1 cellular context compared by ENCODE assay signal in the genomic region with DNA sequence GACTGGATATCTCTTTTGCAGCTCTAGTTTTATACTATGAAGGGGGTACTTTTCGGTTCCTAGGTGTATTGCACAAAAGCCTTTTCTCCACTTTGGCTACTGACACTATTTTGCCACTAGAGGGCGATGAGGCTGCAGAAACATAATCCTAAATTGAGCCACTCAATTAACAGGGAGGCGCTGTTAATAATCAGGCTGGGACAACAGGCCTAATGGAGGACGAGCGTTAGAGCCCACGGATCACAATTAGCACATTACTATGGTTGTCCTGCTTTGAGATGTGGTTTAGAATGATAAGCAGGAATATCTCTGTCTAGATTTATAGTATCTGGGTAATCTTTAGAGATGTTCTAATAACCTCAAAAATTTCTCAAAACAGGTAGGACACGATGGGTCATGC.
TF ChIP-seq lines count a peak whose summit lies in the region.

No MANE protein-coding gene starts in this region.

TF ChIP-seq in K562, 482 proteins besides CTCF, POLR2A, EP300 and RAD21 (continued from another document):
- TF ChIP-seq, protein P1, sequence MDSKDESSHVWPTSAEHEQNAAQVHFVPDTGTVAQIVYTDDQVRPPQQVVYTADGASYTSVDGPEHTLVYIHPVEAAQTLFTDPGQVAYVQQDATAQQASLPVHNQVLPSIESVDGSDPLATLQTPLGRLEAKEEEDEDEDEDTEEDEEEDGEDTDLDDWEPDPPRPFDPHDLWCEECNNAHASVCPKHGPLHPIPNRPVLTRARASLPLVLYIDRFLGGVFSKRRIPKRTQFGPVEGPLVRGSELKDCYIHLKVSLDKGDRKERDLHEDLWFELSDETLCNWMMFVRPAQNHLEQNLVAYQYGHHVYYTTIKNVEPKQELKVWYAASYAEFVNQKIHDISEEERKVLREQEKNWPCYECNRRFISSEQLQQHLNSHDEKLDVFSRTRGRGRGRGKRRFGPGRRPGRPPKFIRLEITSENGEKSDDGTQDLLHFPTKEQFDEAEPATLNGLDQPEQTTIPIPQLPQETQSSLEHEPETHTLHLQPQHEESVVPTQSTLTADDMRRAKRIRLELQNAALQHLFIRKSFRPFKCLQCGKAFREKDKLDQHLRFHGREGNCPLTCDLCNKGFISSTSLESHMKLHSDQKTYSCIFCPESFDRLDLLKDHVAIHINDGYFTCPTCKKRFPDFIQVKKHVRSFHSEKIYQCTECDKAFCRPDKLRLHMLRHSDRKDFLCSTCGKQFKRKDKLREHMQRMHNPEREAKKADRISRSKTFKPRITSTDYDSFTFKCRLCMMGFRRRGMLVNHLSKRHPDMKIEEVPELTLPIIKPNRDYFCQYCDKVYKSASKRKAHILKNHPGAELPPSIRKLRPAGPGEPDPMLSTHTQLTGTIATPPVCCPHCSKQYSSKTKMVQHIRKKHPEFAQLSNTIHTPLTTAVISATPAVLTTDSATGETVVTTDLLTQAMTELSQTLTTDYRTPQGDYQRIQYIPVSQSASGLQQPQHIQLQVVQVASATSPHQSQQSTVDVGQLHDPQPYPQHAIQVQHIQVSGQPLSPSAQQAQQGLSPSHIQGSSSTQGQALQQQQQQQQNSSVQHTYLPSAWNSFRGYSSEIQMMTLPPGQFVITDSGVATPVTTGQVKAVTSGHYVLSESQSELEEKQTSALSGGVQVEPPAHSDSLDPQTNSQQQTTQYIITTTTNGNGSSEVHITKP (IDR thresholded peaks at IDR 0.05; ENCODE audit: partially characterized antibody), result no peak
- peak; percentile 59 for TF ChIP-seq SMC3 (conservative IDR thresholded peaks at IDR 0.05; ENCODE audit: insufficient read depth, low read depth, low read length)
- TF ChIP-seq DACH1 (IDR thresholded peaks at IDR 0.05; ENCODE audit: partially characterized antibody), result peak; percentile 82
- peak; percentile 77 for TF ChIP-seq CEBPB (tag; IDR thresholded peaks at IDR 0.05)
- no peak for TF ChIP-seq CEBPG (CRISPR knock-in tag; IDR thresholded peaks at IDR 0.05)
- peak in 1 of 2 experiments; percentile 64; a peak in 3 of 4 replicates for TF ChIP-seq CEBPG (tag; conservative IDR thresholded peaks at IDR 0.05 in 1 of 2, IDR thresholded peaks at IDR 0.05 in 1 of 2)
- TF ChIP-seq SETDB1 (IDR thresholded peaks at IDR 0.05; ENCODE audit: low read length), result no peak
- TF ChIP-seq, protein P2, sequence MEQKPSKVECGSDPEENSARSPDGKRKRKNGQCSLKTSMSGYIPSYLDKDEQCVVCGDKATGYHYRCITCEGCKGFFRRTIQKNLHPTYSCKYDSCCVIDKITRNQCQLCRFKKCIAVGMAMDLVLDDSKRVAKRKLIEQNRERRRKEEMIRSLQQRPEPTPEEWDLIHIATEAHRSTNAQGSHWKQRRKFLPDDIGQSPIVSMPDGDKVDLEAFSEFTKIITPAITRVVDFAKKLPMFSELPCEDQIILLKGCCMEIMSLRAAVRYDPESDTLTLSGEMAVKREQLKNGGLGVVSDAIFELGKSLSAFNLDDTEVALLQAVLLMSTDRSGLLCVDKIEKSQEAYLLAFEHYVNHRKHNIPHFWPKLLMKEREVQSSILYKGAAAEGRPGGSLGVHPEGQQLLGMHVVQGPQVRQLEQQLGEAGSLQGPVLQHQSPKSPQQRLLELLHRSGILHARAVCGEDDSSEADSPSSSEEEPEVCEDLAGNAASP (IDR thresholded peaks at IDR 0.05), result no peak
- TF ChIP-seq SLC30A9 (CRISPR knock-in tag; IDR thresholded peaks at IDR 0.05), result no peak
- no peak for TF ChIP-seq TAF15 (IDR thresholded peaks at IDR 0.05; ENCODE audit: low read depth, low read length)
- no peak for TF ChIP-seq MAFG (tag; conservative IDR thresholded peaks at IDR 0.05)
- no peak for TF ChIP-seq RFX7 (CRISPR knock-in tag; IDR thresholded peaks at IDR 0.05)
- TF ChIP-seq MCM5 (IDR thresholded peaks at IDR 0.05; ENCODE audit: low read depth), result no peak
- no peak for TF ChIP-seq E2F3 (CRISPR knock-in tag; IDR thresholded peaks at IDR 0.05)
- TF ChIP-seq ZNF12 (CRISPR knock-in tag; IDR thresholded peaks at IDR 0.05), result no peak
- TF ChIP-seq EZH2 (IDR thresholded peaks at IDR 0.05; ENCODE audit: borderline replicate concordance, low read depth, low read length), result no peak
- no peak for TF ChIP-seq FIP1L1 (IDR thresholded peaks at IDR 0.05; ENCODE audit: low read depth, low read length, poor library complexity, severe bottlenecking)
- no peak for TF ChIP-seq POU5F1 (IDR thresholded peaks at IDR 0.05; ENCODE audit: borderline replicate concordance, low read depth, low read length, partially characterized antibody)
- TF ChIP-seq ZNF586 (CRISPR knock-in tag; conservative IDR thresholded peaks at IDR 0.05), result no peak
- no peak for TF ChIP-seq SMAD4 (CRISPR knock-in tag; conservative IDR thresholded peaks at IDR 0.05)
- TF ChIP-seq TEAD4 (IDR thresholded peaks at IDR 0.05; ENCODE audit: low read length), result no peak
- no peak for TF ChIP-seq TEAD4 (CRISPR knock-in tag; IDR thresholded peaks at IDR 0.05; ENCODE audit: borderline replicate concordance)
- no peak for TF ChIP-seq PHTF2 (CRISPR knock-in tag; IDR thresholded peaks at IDR 0.05)
- TF ChIP-seq ZBTB2 (IDR thresholded peaks at IDR 0.05), result no peak
- TF ChIP-seq PHF21A (IDR thresholded peaks at IDR 0.05; ENCODE audit: borderline replicate concordance, low read depth), result no peak
- no peak for TF ChIP-seq ZNF124 (CRISPR knock-in tag; IDR thresholded peaks at IDR 0.05)
- no peak for TF ChIP-seq THRAP3 (IDR thresholded peaks at IDR 0.05; ENCODE audit: borderline replicate concordance)
- TF ChIP-seq, protein P3, sequence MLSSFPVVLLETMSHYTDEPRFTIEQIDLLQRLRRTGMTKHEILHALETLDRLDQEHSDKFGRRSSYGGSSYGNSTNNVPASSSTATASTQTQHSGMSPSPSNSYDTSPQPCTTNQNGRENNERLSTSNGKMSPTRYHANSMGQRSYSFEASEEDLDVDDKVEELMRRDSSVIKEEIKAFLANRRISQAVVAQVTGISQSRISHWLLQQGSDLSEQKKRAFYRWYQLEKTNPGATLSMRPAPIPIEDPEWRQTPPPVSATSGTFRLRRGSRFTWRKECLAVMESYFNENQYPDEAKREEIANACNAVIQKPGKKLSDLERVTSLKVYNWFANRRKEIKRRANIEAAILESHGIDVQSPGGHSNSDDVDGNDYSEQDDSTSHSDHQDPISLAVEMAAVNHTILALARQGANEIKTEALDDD (IDR thresholded peaks at IDR 0.05), result no peak
